ENCODE assay signal across 10 cellular contexts in genomic region chr16:20643638-20644037, GRCh38. TPM values are rescaled to one million over a fixed set of nuclear protein-coding genes. Genes with fewer than 3 reads are reported as not detected.
"Had no signal": no experiment of that assay in that cellular context is flagged by ENCODE, and none has a peak within 500 bp of the region (broad histone marks: within the 10 kb centered on the region; RNA-seq: fewer than 3 reads in every experiment).

No MANE protein-coding gene starts in this region.

RNA-seq across cellular contexts. Expression of gene ACSM1, which starts 53.8 kb away (rescaled TPM):
- total RNA-seq: OCI-LY7; PC-3; PC-9; Peyer's patch; Right ventricle myocardium superior; RPMI7951; SJSA1; SK-MEL-5; T-helper 1 cell treated with Interleukin-12 subunit alpha and Interleukin-12 subunit beta and Interleukin-4 antibody, amounts not matched to agents 30 ng/mL and 1 ng/mL, for 36 hours had no signal
- polyA plus RNA-seq: SK-N-SH had no signal
